22 cellular contexts compared by ENCODE assay signal in genomic region chr17:74937064-74938051, GRCh38. TPM values are rescaled to one million over a fixed set of nuclear protein-coding genes. Genes with fewer than 3 reads are reported as not detected.
DNase-seq lines count a peak whose midpoint lies in the region; ATAC-seq and TF ChIP-seq lines count a peak whose summit lies in the region.
"Had no signal": no experiment of that assay in that cellular context is flagged by ENCODE, and none has a peak within 500 bp of the region (broad histone marks: within the 10 kb centered on the region; RNA-seq: fewer than 3 reads in every experiment).

No MANE protein-coding gene starts in this region.

- no peak overlapping the region for H3K27ac Mint-ChIP-seq in WTC11
- H3K27ac Mint-ChIP-seq: activated CD4-positive, alpha-beta T cell treated with anti-CD3 and anti-CD28 coated beads, Interleukin-2, amount 10 ng/mL, durations not matched to agents 7 days and 5 days had no signal

- POLR2A ChIA-PET in WTC11 (lab: Charles Lee), result interaction anchor here (0.6 kb wide), 1 partner anchor 24 kb away, joined by 3 read pairs; no protein-coding TSS in a partner anchor

- peak; percentile 12 for DNase-seq in EH (ENCODE audit: low read depth)
- DNase-seq in WTC11 (ENCODE audit: low spot score), result no peak
- peak; percentile 68 for DNase-seq in left kidney (ENCODE audit: low read depth, low spot score)
- DNase-seq in T1000 (lab: John Stamatoyannopoulos, UW), result no peak
- DNase-seq in DMS79 treated with DMSO at 0.1 percent for 48 hours (lab: John Stamatoyannopoulos, UW), result no peak
- DNase-seq: activated CD4-positive, alpha-beta T cell treated with anti-CD3 and anti-CD28 coated beads, Interleukin-2, amount 10 ng/mL, durations not matched to agents 7 days and 5 days; activated CD8-positive, alpha-beta memory T cell treated with anti-CD3 and anti-CD28 coated beads, Interleukin-2, amount 50 U/mL, for 48 hours; activated effector memory CD4-positive, alpha-beta T cell treated with anti-CD3 and anti-CD28 coated beads, Interleukin-2, amount 50 U/mL, for 16 hours; amygdala; Calu3; effector CD4-positive, alpha-beta T cell; GOT3; Kasumi-1; left cardiac atrium; NCI-H1048; NCI-H2029 had no signal

- H3K4me1 Mint-ChIP-seq in WTC11, result peaks cover 2% of the 10 kb centered on the region; the same call in 1 of the 2 replicates

- peaks cover 77% of the 10 kb centered on the region for H3K27me3 Mint-ChIP-seq in WTC11 (ENCODE audit: low read depth)

- no peak overlapping the region for H3K4me3 Mint-ChIP-seq in WTC11
- H3K4me3 Mint-ChIP-seq: activated CD4-positive, alpha-beta T cell treated with anti-CD3 and anti-CD28 coated beads, Interleukin-2, amount 10 ng/mL, durations not matched to agents 7 days and 5 days had no signal

- CTCF ChIA-PET in WTC11 (lab: Charles Lee), result interaction anchor here (1.0 to 3.8 kb wide), 8 partner anchors 13 to 72 kb away, joined by 3 to 24 read pairs (median 8); partner anchors contain the start of gene OTOP2

- H3K9me3 Mint-ChIP-seq in WTC11, result no peaks in the 10 kb centered on the region
- H3K9me3 Mint-ChIP-seq: activated CD4-positive, alpha-beta T cell treated with anti-CD3 and anti-CD28 coated beads, Interleukin-2, amount 10 ng/mL, durations not matched to agents 7 days and 5 days had no signal

- no peak for TF ChIP-seq CTCF in WTC11 (IDR thresholded peaks at IDR 0.05)

- no peaks in the 10 kb centered on the region for H3K36me3 Mint-ChIP-seq in WTC11

- ATAC-seq in WTC11 (no peak), GM19452 (IDR thresholded peaks at IDR 0.05; ENCODE audit: unreplicated experiment) (no peak)
- ATAC-seq: left cardiac atrium had no signal

TF ChIP-seq in WTC11, 78 proteins besides CTCF, POLR2A, EP300 and RAD21:
- TF ChIP-seq, protein P1, sequence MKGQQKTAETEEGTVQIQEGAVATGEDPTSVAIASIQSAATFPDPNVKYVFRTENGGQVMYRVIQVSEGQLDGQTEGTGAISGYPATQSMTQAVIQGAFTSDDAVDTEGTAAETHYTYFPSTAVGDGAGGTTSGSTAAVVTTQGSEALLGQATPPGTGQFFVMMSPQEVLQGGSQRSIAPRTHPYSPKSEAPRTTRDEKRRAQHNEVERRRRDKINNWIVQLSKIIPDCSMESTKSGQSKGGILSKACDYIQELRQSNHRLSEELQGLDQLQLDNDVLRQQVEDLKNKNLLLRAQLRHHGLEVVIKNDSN (CRISPR knock-in tag; IDR thresholded peaks at IDR 0.05), result no peak
- 0 out of 2 replicates have a peak, but pooled peaks have one; percentile 29 for TF ChIP-seq JUN (CRISPR knock-in tag; IDR thresholded peaks at IDR 0.05)
- TF ChIP-seq, protein P2, sequence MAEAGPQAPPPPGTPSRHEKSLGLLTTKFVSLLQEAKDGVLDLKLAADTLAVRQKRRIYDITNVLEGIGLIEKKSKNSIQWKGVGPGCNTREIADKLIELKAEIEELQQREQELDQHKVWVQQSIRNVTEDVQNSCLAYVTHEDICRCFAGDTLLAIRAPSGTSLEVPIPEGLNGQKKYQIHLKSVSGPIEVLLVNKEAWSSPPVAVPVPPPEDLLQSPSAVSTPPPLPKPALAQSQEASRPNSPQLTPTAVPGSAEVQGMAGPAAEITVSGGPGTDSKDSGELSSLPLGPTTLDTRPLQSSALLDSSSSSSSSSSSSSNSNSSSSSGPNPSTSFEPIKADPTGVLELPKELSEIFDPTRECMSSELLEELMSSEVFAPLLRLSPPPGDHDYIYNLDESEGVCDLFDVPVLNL (CRISPR knock-in tag; IDR thresholded peaks at IDR 0.05; ENCODE audit: borderline replicate concordance, low read depth), result no peak
TF ChIP-seq in WTC11: peak in this region for 1.

RNA-seq across cellular contexts. Expression of gene OTOP3, which starts 1.7 kb away (rescaled TPM):
- total RNA-seq in WTC11 (2021), result not detected in 3 replicates
- total RNA-seq: activated CD4-positive, alpha-beta T cell treated with anti-CD3 and anti-CD28 coated beads, Interleukin-2, amount 10 ng/mL, durations not matched to agents 7 days and 5 days; Calu3; cardiac septum; esophagus muscularis mucosa; left cardiac atrium; NCI-H460; renal cortical epithelial cell; urinary bladder had no signal

RNA-seq across cellular contexts. Expression of gene OTOP2, which starts 13.3 kb away (rescaled TPM):
- not detected in 3 replicates for total RNA-seq in WTC11 (2021)
- total RNA-seq: activated CD4-positive, alpha-beta T cell treated with anti-CD3 and anti-CD28 coated beads, Interleukin-2, amount 10 ng/mL, durations not matched to agents 7 days and 5 days; Calu3; cardiac septum; esophagus muscularis mucosa; left cardiac atrium; NCI-H460; renal cortical epithelial cell; urinary bladder had no signal

RNA-seq across cellular contexts. Expression of gene USH1G, which starts 14.3 kb away (rescaled TPM):
- total RNA-seq in WTC11 (2021), result 1.9 to 2.9 TPM (median 2.6 TPM) in 3 replicates
- total RNA-seq: activated CD4-positive, alpha-beta T cell treated with anti-CD3 and anti-CD28 coated beads, Interleukin-2, amount 10 ng/mL, durations not matched to agents 7 days and 5 days; Calu3; cardiac septum; NCI-H460; renal cortical epithelial cell had no signal

RNA-seq across cellular contexts. Expression of gene HID1, which starts 35.2 kb away (rescaled TPM):
- total RNA-seq in WTC11 (2021), result 16.7 to 19.4 TPM (median 19.3 TPM) in 3 replicates

RNA-seq across cellular contexts. Expression of gene FADS6, which starts 43.9 kb away (rescaled TPM):
- 1.1 to 2.2 TPM (median 1.2 TPM) in 3 replicates for total RNA-seq in WTC11 (2021)
- total RNA-seq: activated CD4-positive, alpha-beta T cell treated with anti-CD3 and anti-CD28 coated beads, Interleukin-2, amount 10 ng/mL, durations not matched to agents 7 days and 5 days; Calu3; cardiac septum; left cardiac atrium; NCI-H460; renal cortical epithelial cell had no signal

Comparison
In these comparisons a context has a peak if more than half of its experiments do, and no peak if none do; other contexts are left out.
1. DNase-seq: peak in EH (single experiment) and left kidney (single experiment); none in WTC11 (single experiment), T1000 (single experiment) and DMS79 treated with DMSO at 0.1 percent for 48 hours (single experiment).